Comparison of ENCODE assay signal across 2 cellular contexts in genomic region chr22:25146311-25146710, GRCh38.
A peak's percentile ranks its signal among the peaks of the same experiment; 100 is the strongest.
TF ChIP-seq lines count a peak whose summit lies in the region.

No MANE protein-coding gene starts in this region.

TF ChIP-seq in HepG2, 621 proteins besides CTCF, POLR2A, EP300 and RAD21:
- TF ChIP-seq NFE2 (CRISPR knock-in tag; IDR thresholded peaks at IDR 0.05) = no peak
- 0 out of 2 replicates have a peak, but pooled peaks have one; percentile 13 for TF ChIP-seq ZNF629 (CRISPR knock-in tag; conservative IDR thresholded peaks at IDR 0.05)

TF ChIP-seq in endothelial cell of umbilical vein, 7 proteins besides CTCF, POLR2A, EP300 and RAD21:
- TF ChIP-seq GATA2 (IDR thresholded peaks at IDR 0.05; ENCODE audit: insufficient read depth, insufficient read length, low read depth, low read length) = no peak
- TF ChIP-seq MAX (IDR thresholded peaks at IDR 0.05; ENCODE audit: insufficient read depth, insufficient read length) = no peak
- TF ChIP-seq JUN (IDR thresholded peaks at IDR 0.05; ENCODE audit: borderline replicate concordance, insufficient read depth, insufficient read length, low read depth) = no peak
- TF ChIP-seq FOS (IDR thresholded peaks at IDR 0.05; ENCODE audit: borderline replicate concordance, insufficient read depth, low read length) = no peak
- TF ChIP-seq EZH2 (IDR thresholded peaks at IDR 0.05; ENCODE audit: borderline replicate concordance, low read depth, low read length, severe bottlenecking) = no peak
- no peak for TF ChIP-seq MYC (IDR thresholded peaks at IDR 0.05; ENCODE audit: low read depth, low read length)
- TF ChIP-seq POLR2AphosphoS5 (IDR thresholded peaks at IDR 0.05; ENCODE audit: insufficient read depth, low read depth, low read length) = no peak
